In genomic region chr1:40984531-40984930, GRCh38 we compare ENCODE assay signal across 1 cellular context.
TF ChIP-seq lines count a peak whose summit lies in the region.

No MANE protein-coding gene starts in this region.

TF ChIP-seq in GM12891, 5 proteins besides CTCF, POLR2A, EP300 and RAD21:
- TF ChIP-seq PAX5 (IDR thresholded peaks at IDR 0.05; ENCODE audit: insufficient read depth, low read length, severe bottlenecking) (no peak), POLR2AphosphoS5 (IDR thresholded peaks at IDR 0.05; ENCODE audit: low read depth, low read length) (no peak), POU2F2 (IDR thresholded peaks at IDR 0.05; ENCODE audit: low read depth, low read length) (no peak), TAF1 (IDR thresholded peaks at IDR 0.05; ENCODE audit: low read depth, low read length) (no peak), SPI1 (IDR thresholded peaks at IDR 0.05; ENCODE audit: low read depth, low read length) (no peak)
